20 cellular contexts compared by ENCODE assay signal in the genomic region with DNA sequence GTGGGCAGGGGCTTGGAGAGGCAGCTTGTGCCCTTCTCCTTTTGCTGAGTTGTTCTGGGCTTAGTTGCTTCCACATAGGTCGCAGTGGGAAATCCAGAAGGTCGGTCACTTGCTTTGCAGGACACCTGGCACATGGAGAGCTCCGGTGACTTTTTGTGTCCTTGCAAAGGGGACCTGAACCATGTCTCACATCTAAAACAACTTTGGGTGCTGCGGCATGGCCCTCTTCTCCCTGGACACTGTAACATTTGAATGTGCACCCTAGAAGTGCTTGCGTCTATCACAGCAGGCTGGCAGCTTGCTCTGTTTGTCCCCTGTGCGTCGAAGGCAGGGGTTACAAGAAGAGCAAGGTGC.
"Had no signal": no experiment of that assay in that cellular context is flagged by ENCODE, and none has a peak within 500 bp of the region (broad histone marks: within the 10 kb centered on the region; RNA-seq: fewer than 3 reads in every experiment).

No MANE protein-coding gene starts in this region.

- DNase-seq: activated CD4-positive, CD25-positive, alpha-beta regulatory T cell; activated CD8-positive, alpha-beta memory T cell treated with anti-CD3 and anti-CD28 coated beads, Interleukin-2, amount 50 U/mL, for 4 hours; activated CD8-positive, alpha-beta T cell treated with anti-CD3 and anti-CD28 coated beads for 36 hours; activated naive CD4-positive, alpha-beta T cell; aorta; central memory CD4-positive, alpha-beta T cell; MG63; MV-4-11; NCI-H1092 treated with DMSO at 0.1 percent for 48 hours; NCI-H1436 treated with DMSO at 0.1 percent for 48 hours; NCI-H187; NCI-H2081; NCI-H510A treated with DMSO at 0.1 percent for 48 hours; PC-9; SIG-M5; T-helper 17 cell; T1000 had no signal

- H3K27me3 ChIP-seq: breast epithelium, MG63 had no signal

- H3K4me2 ChIP-seq: PC-9 had no signal

- H3K4me1 ChIP-seq: breast epithelium had no signal

- H3K36me3 Mint-ChIP-seq: activated naive CD4-positive, alpha-beta T cell treated with anti-CD3 and anti-CD28 coated beads, Interleukin-2, amount 50 U/mL, for 24 hours had no signal

- H3K9me3 ChIP-seq: MG63 had no signal

- H3K4me1 Mint-ChIP-seq: activated naive CD4-positive, alpha-beta T cell treated with anti-CD3 and anti-CD28 coated beads, Interleukin-2, amount 50 U/mL, for 24 hours had no signal

- H3K36me3 ChIP-seq: breast epithelium, MG63 had no signal

- H3K4me3 Mint-ChIP-seq: activated CD8-positive, alpha-beta T cell treated with anti-CD3 and anti-CD28 coated beads for 36 hours; activated naive CD4-positive, alpha-beta T cell treated with anti-CD3 and anti-CD28 coated beads, Interleukin-2, amount 50 U/mL, for 24 hours; T-helper 17 cell had no signal

- H3K27ac ChIP-seq: PC-9, VCaP had no signal

- H3K27ac Mint-ChIP-seq: activated CD8-positive, alpha-beta T cell treated with anti-CD3 and anti-CD28 coated beads for 36 hours; activated naive CD4-positive, alpha-beta T cell treated with anti-CD3 and anti-CD28 coated beads, Interleukin-2, amount 50 U/mL, for 24 hours; T-helper 17 cell had no signal

- H2AFZ ChIP-seq: PC-9 had no signal

- H3K4me3 ChIP-seq: breast epithelium, MG63, PC-9 had no signal
